9 cellular contexts compared by ENCODE assay signal in the genomic region with DNA sequence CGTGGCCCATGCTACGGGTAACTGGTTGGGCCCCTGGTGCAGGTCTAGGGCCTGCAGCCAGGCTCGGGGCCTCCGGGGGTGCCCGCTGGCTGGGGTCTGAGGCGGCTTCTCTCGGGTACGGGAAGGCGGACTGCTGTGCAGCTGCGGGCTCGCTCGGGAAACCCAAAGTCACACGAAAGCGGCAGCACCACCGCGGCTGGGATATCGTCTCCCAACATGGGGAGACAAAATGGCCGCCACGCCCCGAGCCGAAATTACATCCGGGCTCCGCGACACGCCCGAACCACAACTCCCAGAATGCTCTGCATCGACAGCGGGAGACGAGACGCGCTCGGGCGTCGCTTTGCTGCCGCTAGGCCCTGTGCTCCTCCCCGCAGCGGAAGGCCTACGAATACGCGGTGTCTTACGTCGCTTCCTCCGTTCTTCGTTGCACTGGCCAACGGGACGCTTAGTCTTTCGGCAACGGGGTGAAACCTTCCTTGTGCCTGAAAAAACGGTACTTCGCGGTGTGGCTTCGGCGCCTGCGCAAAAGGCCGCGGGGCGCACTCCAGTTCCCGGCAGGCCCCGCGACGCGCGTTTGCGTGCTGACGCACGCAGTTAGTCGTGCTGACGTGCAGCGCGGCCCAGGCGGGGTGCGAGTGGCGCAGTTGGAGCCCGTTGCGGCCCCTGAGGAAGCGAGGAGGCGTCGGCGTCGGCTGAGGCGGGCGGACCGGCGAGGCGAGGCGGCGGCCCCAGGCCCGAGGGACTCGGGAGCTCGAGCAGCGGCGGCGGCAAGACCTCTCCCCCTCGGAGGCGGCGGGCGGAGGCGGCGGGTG. TPM values are rescaled to one million over a fixed set of nuclear protein-coding genes. Genes with fewer than 3 reads are reported as not detected.
A peak's percentile ranks its signal among the peaks of the same experiment; 100 is the strongest.
DNase-seq lines count a peak whose midpoint lies in the region; ATAC-seq, FAIRE-seq and TF ChIP-seq lines count a peak whose summit lies in the region.
"Had no signal": no experiment of that assay in that cellular context is flagged by ENCODE, and none has a peak within 500 bp of the region (broad histone marks: within the 10 kb centered on the region; RNA-seq: fewer than 3 reads in every experiment).

A gene (plus strand): TSS at position 604 of the 815 bp plus-strand sequence. CDS start 3,727 bp downstream, outside the sequence.

- peak within 1 kb of the TSS; percentile 85 for H3K4me3 ChIP-seq in BE2C (ENCODE audit: low read depth, low read length)
- H3K4me3 ChIP-seq in kidney (ENCODE audit: low read length in 2 of 2) = peak within 1 kb of the TSS; percentile 77 to 99

- H3K4me1 ChIP-seq in BE2C = no peaks in the 10 kb centered on the region
- H3K4me1 ChIP-seq in kidney (ENCODE audit: control insufficient read depth in 1 of 2, insufficient read depth in 1 of 2, low read depth in 1 of 2, low read length in 2 of 2) = peaks cover 9 to 28% of the 10 kb centered on the region in 2 donors

- intact Hi-C loops in kidney (cut with DNase I) = no loop called here

- DNase-seq in BE2C (peak; percentile 97), GM19239 (ENCODE audit: insufficient read length, low spot score) (peak; percentile 97), NCI-H510A treated with DMSO at 0.1 percent for 48 hours (lab: John Stamatoyannopoulos, UW) (peak; percentile 84), cerebellum (ENCODE audit: low spot score) (peak; percentile 94), kidney (peak; percentile 98)
- peak; percentile 89 to 92 for DNase-seq in activated CD4-positive, alpha-beta T cell treated with anti-CD3 and anti-CD28 coated beads for 24 hours (ENCODE audit: low read depth in 2 of 2)
- peak; percentile 86 for DNase-seq in stimulated activated CD4-positive, alpha-beta T cell treated with anti-CD3 and anti-CD28 coated beads, Interleukin-15, amount 100 ng/mL, for 1 hour (ENCODE audit: low read depth in 1 of 2, low spot score in 1 of 2)

- no peaks in the 10 kb centered on the region for H3K27me3 ChIP-seq in BE2C

- peaks cover 41% of the 10 kb centered on the region for H3K36me3 ChIP-seq in BE2C
- H3K36me3 ChIP-seq in kidney (ENCODE audit: control insufficient read depth in 1 of 2, insufficient read depth in 2 of 2, low read length in 2 of 2) = peaks cover 5 to 7% of the 10 kb centered on the region in 2 donors

- TF ChIP-seq CTCF in BE2C (IDR thresholded peaks at IDR 0.05; ENCODE audit: low read depth, low read length) (no peak), kidney (IDR thresholded peaks at IDR 0.05; ENCODE audit: borderline replicate concordance, extremely low read depth, insufficient read depth) (no peak)

- FAIRE-seq in GM19239 (lab: Jason Lieb, UNC) (peak; percentile 90), kidney (lab: Jason Lieb, UNC) (no peak)
- FAIRE-seq: islet of Langerhans had no signal

- H3K9ac ChIP-seq in kidney (ENCODE audit: low read length in 2 of 2) = peak within 1 kb of the TSS; percentile 91 to 96

- ATAC-seq in HG03442 (IDR thresholded peaks at IDR 0.05; ENCODE audit: unreplicated experiment) = peak; percentile 82

- peak within 1 kb of the TSS; percentile 100 for H3K27ac ChIP-seq in kidney (ENCODE audit: low read depth in 2 of 2, low read length in 2 of 2)

- no peaks in the 10 kb centered on the region for H3K9me3 ChIP-seq in BE2C
- peaks cover 0 to 5% of the 10 kb centered on the region in 2 donors for H3K9me3 ChIP-seq in kidney (ENCODE audit: control insufficient read depth in 1 of 2, low read length in 2 of 2)

RNA-seq across cellular contexts. Expression of the gene that starts here (rescaled TPM):
- 1,075 TPM for polyA plus RNA-seq in BE2C (2012; ENCODE audit: insufficient read depth, insufficient read length, low read depth)
- total RNA-seq in cerebellum (74.1 TPM), kidney (621 TPM)
- 386 TPM for polyA plus RNA-seq in kidney (ENCODE audit: insufficient read depth, low read depth, low replicate concordance)

Comparison
In these comparisons a context has a peak if more than half of its experiments do, and no peak if none do; other contexts are left out.
1. Peak in every context shown above with its lines: DNase-seq, ATAC-seq, H3K4me3 ChIP-seq and H3K27ac ChIP-seq.